18 cellular contexts compared by ENCODE assay signal in genomic region chr10:86586516-86586915, GRCh38.
DNase-seq lines count a peak whose midpoint lies in the region; ATAC-seq and TF ChIP-seq lines count a peak whose summit lies in the region.
"Had no signal": no experiment of that assay in that cellular context is flagged by ENCODE, and none has a peak within 500 bp of the region (broad histone marks: within the 10 kb centered on the region; RNA-seq: fewer than 3 reads in every experiment).

No MANE protein-coding gene starts in this region.

- H4K20me1 ChIP-seq in PC-3 (ENCODE audit: low read length), result no peaks in the 10 kb centered on the region

- H3K27me3 ChIP-seq in PC-3 (ENCODE audit: low read length) (no peaks in the 10 kb centered on the region), dorsolateral prefrontal cortex (no peaks in the 10 kb centered on the region), esophagus muscularis mucosa (no peaks in the 10 kb centered on the region), mesendoderm (ENCODE audit: insufficient read depth, low read length, poor library complexity) (no peaks in the 10 kb centered on the region)
- H3K27me3 ChIP-seq: SJSA1 had no signal

- H3K4me3 ChIP-seq in PC-3 (ENCODE audit: low read length), result no peak overlapping the region
- no peak overlapping the region for H3K4me3 ChIP-seq in dorsolateral prefrontal cortex
- no peak overlapping the region for H3K4me3 ChIP-seq in esophagus muscularis mucosa
- H3K4me3 ChIP-seq in mesendoderm (ENCODE audit: low read length), result no peak overlapping the region
- H3K4me3 ChIP-seq: PC-9, SJSA1 had no signal

- peak; percentile 20; the same call in 1 of the 2 replicates for ATAC-seq in PC-3
- ATAC-seq in HG03439 (IDR thresholded peaks at IDR 0.05; ENCODE audit: unreplicated experiment), result no peak
- no peak for ATAC-seq in HG02678 (IDR thresholded peaks at IDR 0.05; ENCODE audit: unreplicated experiment)

- H4K8ac ChIP-seq in mesendoderm (ENCODE audit: low read depth, low read length), result no peak overlapping the region

- CTCF ChIA-PET in PC-3 (lab: Charles Lee), result interaction anchor here (0.5 to 1.1 kb wide), 2 partner anchors 98 to 100 kb away, joined by 8 to 9 read pairs; no protein-coding TSS in a partner anchor

- H4K5ac ChIP-seq in mesendoderm (ENCODE audit: low read length), result no peak overlapping the region

- no peak for TF ChIP-seq EP300 in esophagus muscularis mucosa (IDR thresholded peaks at IDR 0.05)

- H3K9ac ChIP-seq in PC-3 (ENCODE audit: low read length) (no peak overlapping the region), mesendoderm (ENCODE audit: low read length) (no peak overlapping the region)

- no peak overlapping the region for H3K4ac ChIP-seq in mesendoderm (ENCODE audit: low read depth, low read length)

- intact Hi-C loops in PC-3 (cut with micrococcal nuclease), result no loop called here
- intact Hi-C loops in dorsolateral prefrontal cortex (cut with DNase I), result loop anchor here (2.0 to 10.0 kb wide), 2 partner anchors 62 to 64 kb away; partner anchors contain the start of gene WAPL (in 1 of the 2)
- intact Hi-C loops in esophagus muscularis mucosa (cut with DNase I), result loop anchor here (5.0 kb wide), 1 partner anchor 64 kb away; the partner anchor contains the start of gene WAPL

- no peaks in the 10 kb centered on the region for H3F3A ChIP-seq in PC-3 (ENCODE audit: low read length, unreplicated experiment)

- H3K79me2 ChIP-seq in PC-3 (ENCODE audit: low read length) (no peaks in the 10 kb centered on the region), mesendoderm (ENCODE audit: control insufficient read depth, insufficient read depth, low read length) (no peaks in the 10 kb centered on the region)

- H3K36me3 ChIP-seq in PC-3 (ENCODE audit: low read depth, low read length) (no peaks in the 10 kb centered on the region), esophagus muscularis mucosa (no peaks in the 10 kb centered on the region), mesendoderm (ENCODE audit: control insufficient read depth, insufficient read depth, low read length) (no peaks in the 10 kb centered on the region)
- H3K36me3 ChIP-seq: SJSA1 had no signal

- no peak overlapping the region for H2AK5ac ChIP-seq in mesendoderm (ENCODE audit: low read length)

- H3K79me1 ChIP-seq in mesendoderm (ENCODE audit: low read length), result no peaks in the 10 kb centered on the region

- H2BK5ac ChIP-seq in mesendoderm (ENCODE audit: low read length), result no peak overlapping the region

- no peak overlapping the region for H3K23ac ChIP-seq in mesendoderm (ENCODE audit: low read length)

- H2BK15ac ChIP-seq in mesendoderm (replicated peaks; ENCODE audit: low read depth), result no peak overlapping the region

- H3K18ac ChIP-seq in mesendoderm (ENCODE audit: low read length), result no peak overlapping the region

- DNase-seq in PC-3 (peak; percentile 12), dorsolateral prefrontal cortex (peak in 9 of 10 donors; percentile 36 to 71 (median 56)), medulla oblongata (ENCODE audit: extremely low spot score) (peak; percentile 81), superior temporal gyrus (ENCODE audit: extremely low spot score) (peak; percentile 75), esophagus muscularis mucosa (ENCODE audit: extremely low spot score) (no peak), mesendoderm (no peak)
- DNase-seq: Caco-2, DMS153, KBM-7, NCI-H1048, NCI-H146, NCI-H2081, NCI-H510A, NCI-H774, PC-9 had no signal

- no peak for TF ChIP-seq CTCF in PC-3 (conservative IDR thresholded peaks at IDR 0.05; ENCODE audit: low read depth, low read length)
- TF ChIP-seq CTCF in dorsolateral prefrontal cortex (IDR thresholded peaks at IDR 0.05 in 54 of 56, conservative IDR thresholded peaks at IDR 0.05 in 2 of 56; ENCODE audit: low read depth in 1 of 56, partially characterized antibody in 56 of 56), result peak in 1 of 56 donors; percentile 27
- TF ChIP-seq CTCF in esophagus muscularis mucosa (IDR thresholded peaks at IDR 0.05), result no peak

- H2BK120ac ChIP-seq in mesendoderm (ENCODE audit: low read depth, low read length), result no peak overlapping the region

- TF ChIP-seq POLR2A in esophagus muscularis mucosa (IDR thresholded peaks at IDR 0.05; ENCODE audit: low read depth), result no peak

- H3K27ac ChIP-seq in PC-3 (ENCODE audit: low read length) (no peak overlapping the region), dorsolateral prefrontal cortex (peak overlapping the region in 58 of 59 donors; percentile 14 to 89 (median 78)), esophagus muscularis mucosa (replicated peaks in 1 of 4) (no peak overlapping the region), mesendoderm (ENCODE audit: low read depth, low read length) (no peak overlapping the region)
- H3K27ac ChIP-seq: PC-9, SJSA1 had no signal

- no peaks in the 10 kb centered on the region; the same call in 1 of the 2 replicates for H3K4me1 ChIP-seq in PC-3 (ENCODE audit: insufficient read depth, low read length)
- H3K4me1 ChIP-seq in esophagus muscularis mucosa, result peaks cover 8 to 12% (median 9%) of the 10 kb centered on the region in 4 donors
- no peaks in the 10 kb centered on the region for H3K4me1 ChIP-seq in mesendoderm (ENCODE audit: control insufficient read depth, low read depth, low read length)
- H3K4me1 ChIP-seq: Caco-2 had no signal

- 88% methylated on average over 4 of the region's 4 CpGs for WGBS in esophagus muscularis mucosa
- no CpG with 5 or more reads among the region's 4 CpGs for WGBS in mesendoderm (ENCODE audit: extremely low coverage, insufficient coverage, low lambda C conversion rate)

- no peak overlapping the region for H3K56ac ChIP-seq in mesendoderm (ENCODE audit: low read length)

- H2AFZ ChIP-seq in PC-3 (ENCODE audit: low read length), result no peak overlapping the region
- H2AFZ ChIP-seq: PC-9 had no signal

- no peaks in the 10 kb centered on the region for H3K9me2 ChIP-seq in PC-3 (replicated peaks; ENCODE audit: low read length)

- no TSS peak for BruUV-seq in PC-3 (replicated peaks; lab: Mats Ljungman, UMichigan)

- H3K4me2 ChIP-seq in PC-3 (ENCODE audit: low read length), result no peak overlapping the region
- H3K4me2 ChIP-seq in mesendoderm (ENCODE audit: low read length), result no peak overlapping the region
- H3K4me2 ChIP-seq: PC-9 had no signal

- H3K9me3 ChIP-seq in PC-3 (ENCODE audit: low read length) (no peaks in the 10 kb centered on the region), esophagus muscularis mucosa (no peaks in the 10 kb centered on the region)
- H3K9me3 ChIP-seq: Caco-2, SJSA1 had no signal

- POLR2A ChIA-PET in PC-3 (lab: Charles Lee; ENCODE audit: unreplicated experiment), result no interaction called here

Comparison
In these comparisons a context has a peak if more than half of its experiments do, and no peak if none do; other contexts are left out.
1. DNase-seq: peak in PC-3 (single experiment), dorsolateral prefrontal cortex (9 of 10), medulla oblongata (single experiment) and superior temporal gyrus (single experiment); none in esophagus muscularis mucosa (single experiment) and mesendoderm (single experiment).
2. H3K27ac ChIP-seq: peak in dorsolateral prefrontal cortex (58 of 59); none in PC-3 (single experiment), esophagus muscularis mucosa (0 of 4) and mesendoderm (single experiment).